In genomic region chr2:171529914-171530313, GRCh38 we compare ENCODE assay signal across 9 cellular contexts. TPM values are rescaled to one million over a fixed set of nuclear protein-coding genes. Genes with fewer than 3 reads are reported as not detected.
A peak's percentile ranks its signal among the peaks of the same experiment; 100 is the strongest.
DNase-seq lines count a peak whose midpoint lies in the region; ATAC-seq and TF ChIP-seq lines count a peak whose summit lies in the region.
"Had no signal": no experiment of that assay in that cellular context is flagged by ENCODE, and none has a peak within 500 bp of the region (broad histone marks: within the 10 kb centered on the region; RNA-seq: fewer than 3 reads in every experiment).

No MANE protein-coding gene starts in this region.

- H3K4me3 ChIP-seq in Caco-2 (ENCODE audit: low read depth, low read length) (no peak overlapping the region), adrenal gland (no peak overlapping the region), mucosa of descending colon (no peak overlapping the region)

- CTCF ChIA-PET in Caco-2 (lab: Charles Lee) = interaction anchor here (0.9 kb wide), 1 partner anchor 12 kb away, joined by 4 read pairs; no protein-coding TSS in a partner anchor

- no peak overlapping the region for H3K27ac Mint-ChIP-seq in Caco-2 (ENCODE audit: unreplicated experiment)

- no peaks in the 10 kb centered on the region for H3K27me3 ChIP-seq in Caco-2 (replicated peaks; ENCODE audit: control insufficient read depth, insufficient read depth, low read length)
- no peaks in the 10 kb centered on the region for H3K27me3 ChIP-seq in adrenal gland

- H3K36me3 Mint-ChIP-seq in Caco-2 (ENCODE audit: insufficient read depth, unreplicated experiment) = no peaks in the 10 kb centered on the region

- H3K36me3 ChIP-seq in Caco-2 (ENCODE audit: control insufficient read depth, insufficient read depth, low read length) = no peaks in the 10 kb centered on the region
- H3K36me3 ChIP-seq in adrenal gland (replicated peaks in 1 of 2) = no peaks in the 10 kb centered on the region
- no peaks in the 10 kb centered on the region for H3K36me3 ChIP-seq in mucosa of descending colon (ENCODE audit: low read depth)

- H3K4me1 Mint-ChIP-seq in Caco-2 (ENCODE audit: low read depth, unreplicated experiment) = no peaks in the 10 kb centered on the region

- POLR2A ChIA-PET in Caco-2 (lab: Charles Lee) = no interaction called here

- no TSS peak for BruUV-seq in Caco-2 (replicated peaks; lab: Mats Ljungman, UMichigan)

- no peak overlapping the region for H3K4me3 Mint-ChIP-seq in Caco-2 (ENCODE audit: unreplicated experiment)

- peak in 1 of 2 experiments; percentile 24 for DNase-seq in Caco-2
- DNase-seq in GM20000 (ENCODE audit: low spot score) = no peak
- peak in 1 of 7 donors; percentile 14 for DNase-seq in adrenal gland
- DNase-seq in mucosa of descending colon = peak in 1 of 3 donors; percentile 14
- no peak for DNase-seq in NK-92 (lab: John Stamatoyannopoulos, UW; ENCODE audit: unreplicated experiment)
- DNase-seq: activated CD4-positive, alpha-beta T cell treated with anti-CD3 and anti-CD28 coated beads for 4 hours had no signal

- intact Hi-C loops in Caco-2 (cut with micrococcal nuclease; ENCODE audit: unreplicated experiment) = no loop called here
- intact Hi-C loops in adrenal gland (cut with DNase I) = loop anchor here (10.0 kb wide), 1 partner anchor 95 kb away; the partner anchor contains the start of genes DCAF17 (in 2 of the 2) and METTL8 (in 2 of the 2)
- intact Hi-C loops in mucosa of descending colon (cut with DNase I, micrococcal nuclease) = no loop called here

- 85 to 100% (median 99%) methylated on average over 1 of the region's 1 CpG for WGBS in adrenal gland, 4 donors

- H3K4me1 ChIP-seq in Caco-2 (no peaks in the 10 kb centered on the region), adrenal gland (replicated peaks in 1 of 2) (peaks cover 19 to 31% of the 10 kb centered on the region in 2 donors), mucosa of descending colon (ENCODE audit: low read depth) (no peaks in the 10 kb centered on the region)

- H3K9me3 Mint-ChIP-seq in Caco-2 (ENCODE audit: unreplicated experiment) = peaks cover 10% of the 10 kb centered on the region

- H3K27ac ChIP-seq in adrenal gland = peak overlapping the region in 3 of 5 donors; percentile 27 to 63 (median 40)
- H3K27ac ChIP-seq: epithelial cell of prostate had no signal

- TF ChIP-seq CTCF in Caco-2 (IDR thresholded peaks at IDR 0.05; ENCODE audit: insufficient read depth in 1 of 2, low read depth in 1 of 2, low read length in 1 of 2, severe bottlenecking in 1 of 2, unreplicated experiment in 1 of 2) (peak; percentile 47 to 52), GM20000 (IDR thresholded peaks at IDR 0.05; ENCODE audit: extremely low read depth, missing control alignments) (peak; percentile 5), adrenal gland (IDR thresholded peaks at IDR 0.05) (peak; percentile 18 to 44 (median 42)), mucosa of descending colon (IDR thresholded peaks at IDR 0.05) (no peak)

- H3K27me3 Mint-ChIP-seq in Caco-2 (ENCODE audit: insufficient read depth, unreplicated experiment) = peaks cover 17% of the 10 kb centered on the region

- no peak for TF ChIP-seq POLR2A in adrenal gland (IDR thresholded peaks at IDR 0.05)

- ATAC-seq in mucosa of descending colon (peak; percentile 54), GM18907 (IDR thresholded peaks at IDR 0.05; ENCODE audit: unreplicated experiment) (no peak), HG02588 (IDR thresholded peaks at IDR 0.05; ENCODE audit: unreplicated experiment) (no peak)

- H3K9me3 ChIP-seq in Caco-2 = no peaks in the 10 kb centered on the region
- H3K9me3 ChIP-seq in adrenal gland (replicated peaks in 1 of 3) = no peaks in the 10 kb centered on the region
- H3K9me3 ChIP-seq in mucosa of descending colon = no peaks in the 10 kb centered on the region

RNA-seq across cellular contexts. Expression of gene CYBRD1, which starts 7.6 kb away (rescaled TPM):
- total RNA-seq in Caco-2 (2022) = 6.5 and 9.7 TPM in 2 replicates
- 100 to 1,000 TPM in 7 of 8 donors, 10 to 100 TPM in 1; 52.7 to 346 (median 234) TPM for total RNA-seq in adrenal gland
- 10 to 100 TPM; 45.6 to 67.9 (median 62.3) TPM for polyA plus RNA-seq in adrenal gland
- total RNA-seq in mucosa of descending colon = 100 to 1,000 TPM in 1 of 3 donors, 10 to 100 TPM in 2; 24.7 to 103 (median 36.5) TPM

Comparison
In these comparisons a context has a peak if more than half of its experiments do, and no peak if none do; other contexts are left out.
1. intact Hi-C loops: an anchor here in adrenal gland (10.0 kb wide); none called in Caco-2 and mucosa of descending colon.